Comparison of ENCODE assay signal across 29 cellular contexts in genomic region chr15:38829086-38829485, GRCh38.
"Had no signal": no experiment of that assay in that cellular context is flagged by ENCODE, and none has a peak within 500 bp of the region (broad histone marks: within the 10 kb centered on the region; RNA-seq: fewer than 3 reads in every experiment).

No MANE protein-coding gene starts in this region.

- FAIRE-seq: K562 had no signal

- H3K27ac ChIP-seq: VCaP had no signal

- H3K9me3 ChIP-seq: SK-N-SH had no signal

- H3K9ac ChIP-seq: SK-N-SH had no signal

- ATAC-seq: activated T-helper 17 cell treated with anti-CD3 and anti-CD28 coated beads, Interleukin-2, amount 50 U/mL, for 72 hours; K562; Panc1; Right ventricle myocardium inferior had no signal

- H3K4me2 ChIP-seq: SK-N-SH had no signal

- H3K27me3 ChIP-seq: brain microvascular endothelial cell had no signal

- H3K36me3 ChIP-seq: brain microvascular endothelial cell had no signal

- DNase-seq: activated CD4-positive, alpha-beta memory T cell treated with anti-CD3 and anti-CD28 coated beads, Interleukin-2, amount 10 ng/mL, durations not matched to agents 7 days and 5 days; activated CD4-positive, alpha-beta T cell treated with anti-CD3 and anti-CD28 coated beads, Interleukin-2, amount 10 ng/mL, durations not matched to agents 7 days and 5 days; activated CD4-positive, CD25-positive, alpha-beta regulatory T cell; activated gamma-delta T cell; activated naive CD4-positive, alpha-beta T cell treated with anti-CD3 and anti-CD28 coated beads for 36 hours; activated T-cell treated with anti-CD3 and anti-CD28 coated beads for 4 hours; activated T-cell treated with anti-CD3 and anti-CD28 coated beads, Interleukin-2, amount 50 U/mL, for 48 hours; amygdala; brain microvascular endothelial cell; Kasumi-1; NCI-H1048; NCI-H1417; NCI-H1694; NCI-H2029; NCI-H2107; NCI-H2171 treated with DMSO at 0.1 percent for 48 hours; NCI-H345; NCI-H510A; NCI-H526 treated with DMSO at 0.1 percent for 48 hours; NCI-H82; OCI-M1; RPMI8226; SK-N-SH; T-helper 1 cell had no signal

- H3K4me3 ChIP-seq: K562 had no signal
